Comparison of ENCODE assay signal across 11 cellular contexts in the genomic region with DNA sequence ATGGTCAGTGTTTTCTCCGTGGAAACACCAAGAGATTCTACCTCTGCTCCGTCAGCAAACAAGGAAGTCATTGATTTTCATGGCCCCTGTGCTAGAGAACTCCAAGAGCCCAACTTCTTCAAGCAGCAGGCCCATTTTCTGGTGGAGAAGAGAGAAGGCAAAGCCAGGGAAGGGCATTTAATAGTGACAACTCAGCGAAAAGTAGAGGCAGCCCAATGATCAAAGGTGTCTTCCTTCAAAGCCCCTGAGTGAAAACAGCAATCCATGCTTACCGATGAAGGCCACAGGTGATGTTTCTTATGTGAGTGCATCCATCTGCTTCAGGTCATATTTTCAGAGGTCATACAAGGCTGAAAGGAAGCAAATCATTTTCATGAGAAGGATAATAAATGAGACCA.
DNase-seq lines count a peak whose midpoint lies in the region; ATAC-seq and TF ChIP-seq lines count a peak whose summit lies in the region.
"Had no signal": no experiment of that assay in that cellular context is flagged by ENCODE, and none has a peak within 500 bp of the region (broad histone marks: within the 10 kb centered on the region; RNA-seq: fewer than 3 reads in every experiment).

No MANE protein-coding gene starts in this region.

- no peaks in the 10 kb centered on the region for H3K27me3 Mint-ChIP-seq in CD8-positive, alpha-beta memory T cell

- no peaks in the 10 kb centered on the region for H3K36me3 ChIP-seq in CD8-positive, alpha-beta memory T cell (ENCODE audit: insufficient read depth, low read length)
- H3K36me3 ChIP-seq in Panc1 (ENCODE audit: control insufficient read depth, insufficient read depth, low read length) (no peaks in the 10 kb centered on the region), colonic mucosa (no peaks in the 10 kb centered on the region), skeletal muscle satellite cell (ENCODE audit: insufficient read depth, low read length) (no peaks in the 10 kb centered on the region), OCI-LY7 (ENCODE audit: insufficient read depth, low read length) (no peaks in the 10 kb centered on the region)

- no peaks in the 10 kb centered on the region for H3K9me3 Mint-ChIP-seq in CD8-positive, alpha-beta memory T cell

- ATAC-seq in Panc1, result no peak

- no peaks in the 10 kb centered on the region for H3K27me3 ChIP-seq in CD8-positive, alpha-beta memory T cell (ENCODE audit: insufficient read depth, low read length, poor library complexity, severe bottlenecking)
- H3K27me3 ChIP-seq in Panc1 (ENCODE audit: control insufficient read depth, insufficient read depth, low read length) (no peaks in the 10 kb centered on the region), colonic mucosa (no peaks in the 10 kb centered on the region), skeletal muscle satellite cell (ENCODE audit: control insufficient read depth, insufficient read depth, low read length) (no peaks in the 10 kb centered on the region)

- H3K4me3 ChIP-seq in CD8-positive, alpha-beta memory T cell (ENCODE audit: low read length), result no peak overlapping the region
- no peak overlapping the region for H3K4me3 ChIP-seq in Panc1 (ENCODE audit: low read depth in 2 of 2, low read length in 2 of 2)
- H3K4me3 ChIP-seq in colonic mucosa, result no peak overlapping the region
- H3K4me3 ChIP-seq in skeletal muscle satellite cell (ENCODE audit: low read length), result peak overlapping the region; percentile 1
- no peak overlapping the region for H3K4me3 ChIP-seq in OCI-LY7 (ENCODE audit: low read depth, low read length, poor library complexity, severe bottlenecking)

- no peak for TF ChIP-seq CTCF in Panc1 (IDR thresholded peaks at IDR 0.05)
- no peak for TF ChIP-seq CTCF in colonic mucosa (IDR thresholded peaks at IDR 0.05)
- TF ChIP-seq CTCF in OCI-LY7 (conservative IDR thresholded peaks at IDR 0.05; ENCODE audit: low read length), result no peak

- H2AFZ ChIP-seq in OCI-LY7 (ENCODE audit: low read length), result no peak overlapping the region; the same call in 1 of the 2 replicates

- H3K4me2 ChIP-seq in skeletal muscle satellite cell (ENCODE audit: low read length) (peak overlapping the region; percentile 9), OCI-LY7 (ENCODE audit: low read length) (no peak overlapping the region)

- H3K36me3 Mint-ChIP-seq in CD8-positive, alpha-beta memory T cell, result peaks cover 2 to 18% (median 14%) of the 10 kb centered on the region in 3 donors

- BruUV-seq in Panc1 (replicated peaks; lab: Mats Ljungman, UMichigan), result no TSS peak
- no TSS peak for BruUV-seq in OCI-LY7 (replicated peaks; lab: Mats Ljungman, UMichigan)

- CTCF ChIA-PET in CD8-positive, alpha-beta memory T cell (lab: Charles Lee), result interaction anchor here (1.0 to 3.9 kb wide), 6 partner anchors 21 to 176 kb away, joined by 3 to 18 read pairs (median 5); a partner anchor contains a TSS
- CTCF ChIA-PET in Panc1 (lab: Charles Lee) (no interaction called here), OCI-LY7 (lab: Charles Lee; ENCODE audit: unreplicated experiment) (no interaction called here)

- POLR2A ChIA-PET in CD8-positive, alpha-beta memory T cell (lab: Charles Lee), result interaction anchor here (0.7 to 1.6 kb wide), 3 partner anchors 22 to 46 kb away, joined by 3 to 7 read pairs (median 4); no protein-coding TSS in a partner anchor
- POLR2A ChIA-PET in Panc1 (lab: Charles Lee) (interaction anchor here (0.6 kb wide), 1 partner anchor 37 kb away, joined by 3 read pairs; no protein-coding TSS in a partner anchor), OCI-LY7 (lab: Charles Lee) (interaction anchor here (0.6 kb wide), 1 partner anchor 31 kb away, joined by 3 read pairs; no protein-coding TSS in a partner anchor)

- intact Hi-C loops in Panc1 (cut with micrococcal nuclease; ENCODE audit: unreplicated experiment) (no loop called here), colonic mucosa (cut with DNase I) (no loop called here), OCI-LY7 (cut with micrococcal nuclease; ENCODE audit: unreplicated experiment) (no loop called here), posterior cingulate gyrus (cut with DNase I) (no loop called here)

- H3K27ac ChIP-seq in CD8-positive, alpha-beta memory T cell (ENCODE audit: low read depth, low read length), result no peak overlapping the region
- H3K27ac ChIP-seq in Panc1 (ENCODE audit: low read length) (peak overlapping the region; percentile 64; the same call in 1 of the 2 replicates), colonic mucosa (peak overlapping the region; percentile 22), OCI-LY7 (ENCODE audit: low read depth, low read length, poor library complexity, severe bottlenecking) (no peak overlapping the region)

- peaks cover 59% of the 10 kb centered on the region for H3K4me1 ChIP-seq in CD8-positive, alpha-beta memory T cell (ENCODE audit: insufficient read depth, low read length)
- H3K4me1 ChIP-seq in Panc1 (ENCODE audit: control insufficient read depth, insufficient read depth, low read length), result peaks cover 18% of the 10 kb centered on the region
- peaks cover 11% of the 10 kb centered on the region for H3K4me1 ChIP-seq in colonic mucosa
- peaks cover 38% of the 10 kb centered on the region for H3K4me1 ChIP-seq in skeletal muscle satellite cell (ENCODE audit: control insufficient read depth, insufficient read depth, low read length)
- H3K4me1 ChIP-seq in OCI-LY7 (ENCODE audit: insufficient read depth, low read length, poor library complexity, severe bottlenecking), result peaks cover 19% of the 10 kb centered on the region

- peak overlapping the region; percentile 87 to 99 (median 94) for H3K27ac Mint-ChIP-seq in CD8-positive, alpha-beta memory T cell

- H3K9me2 ChIP-seq in OCI-LY7 (ENCODE audit: insufficient read depth, low read length), result no peaks in the 10 kb centered on the region

- peaks cover 52 to 68% (median 56%) of the 10 kb centered on the region in 3 donors for H3K4me1 Mint-ChIP-seq in CD8-positive, alpha-beta memory T cell

- H3K9ac ChIP-seq in colonic mucosa (ENCODE audit: low read depth in 2 of 2, low read length in 2 of 2), result no peak overlapping the region
- peak overlapping the region; percentile 16 for H3K9ac ChIP-seq in skeletal muscle satellite cell (ENCODE audit: low read depth, low read length)

- no peaks in the 10 kb centered on the region for H3K79me2 ChIP-seq in OCI-LY7 (ENCODE audit: insufficient read depth, low read depth, low read length)

- H3K4me3 Mint-ChIP-seq in CD8-positive, alpha-beta memory T cell, result peak overlapping the region; percentile 32 to 87 (median 66)
- H3K4me3 Mint-ChIP-seq: neural crest cell had no signal

- H3K9me3 ChIP-seq in CD8-positive, alpha-beta memory T cell (ENCODE audit: low read length), result no peaks in the 10 kb centered on the region
- H3K9me3 ChIP-seq in Panc1 (ENCODE audit: control insufficient read depth, insufficient read depth, low read depth, low read length) (no peaks in the 10 kb centered on the region), colonic mucosa (no peaks in the 10 kb centered on the region), skeletal muscle satellite cell (replicated peaks; ENCODE audit: low read length) (no peaks in the 10 kb centered on the region), OCI-LY7 (ENCODE audit: low read length) (no peaks in the 10 kb centered on the region; the same call in 1 of the 2 replicates)

- in situ Hi-C loops in Panc1 (cut with HindIII; ENCODE audit: low pct_unique_long_range_greater_than_20kb, low sequenced_read_pairs), result no loop called here

- no peak for DNase-seq in CD8-positive, alpha-beta memory T cell
- DNase-seq in Panc1 (ENCODE audit: low read depth, low spot score) (no peak), colonic mucosa (no peak), HT-29 (ENCODE audit: low spot score) (no peak), OCI-LY7 (ENCODE audit: low spot score) (no peak), posterior cingulate gyrus (no peak)
- DNase-seq: central memory CD4-positive, alpha-beta T cell; H7; NCI-H1694 treated with DMSO at 0.1 percent for 48 hours had no signal

- no peaks in the 10 kb centered on the region for H4K20me1 ChIP-seq in OCI-LY7 (ENCODE audit: insufficient read depth, low read length)

Comparison
In these comparisons a context has a peak if more than half of its experiments do, and no peak if none do; other contexts are left out.
1. H3K27ac ChIP-seq: peak in Panc1 (single experiment) and colonic mucosa (single experiment); none in CD8-positive, alpha-beta memory T cell (single experiment) and OCI-LY7 (single experiment).